In genomic region chr21:29018540-29018939, GRCh38 we compare ENCODE assay signal across 1 cellular context.
TF ChIP-seq lines count a peak whose summit lies in the region.

No MANE protein-coding gene starts in this region.

TF ChIP-seq in H1, 55 proteins besides CTCF, POLR2A, EP300 and RAD21:
- no peak for TF ChIP-seq JUND (IDR thresholded peaks at IDR 0.05; ENCODE audit: low read length)
- no peak for TF ChIP-seq HDAC6 (IDR thresholded peaks at IDR 0.05; ENCODE audit: low read depth, low read length)
- no peak for TF ChIP-seq BCL11A (IDR thresholded peaks at IDR 0.05; ENCODE audit: low read depth in 2 of 2, low read length in 2 of 2)
- no peak for TF ChIP-seq RBBP5 (IDR thresholded peaks at IDR 0.05; ENCODE audit: borderline replicate concordance, low read depth, low read length)
- no peak for TF ChIP-seq POLR2AphosphoS5 (IDR thresholded peaks at IDR 0.05; ENCODE audit: low read depth, low read length)
- no peak for TF ChIP-seq EGR1 (IDR thresholded peaks at IDR 0.05; ENCODE audit: borderline replicate concordance, low read depth, low read length)
- TF ChIP-seq CBX5 (IDR thresholded peaks at IDR 0.05; ENCODE audit: low read depth, low read length): no peak
- no peak for TF ChIP-seq SP2 (IDR thresholded peaks at IDR 0.05; ENCODE audit: low read length)
- no peak for TF ChIP-seq KDM5A (IDR thresholded peaks at IDR 0.05; ENCODE audit: low read length)
- no peak for TF ChIP-seq E2F6 (IDR thresholded peaks at IDR 0.05)
- TF ChIP-seq ZNF274 (IDR thresholded peaks at IDR 0.05; ENCODE audit: borderline replicate concordance, extremely low read depth, low read length): no peak
- no peak for TF ChIP-seq SIX5 (IDR thresholded peaks at IDR 0.05; ENCODE audit: low read depth, low read length)
- TF ChIP-seq NANOG (IDR thresholded peaks at IDR 0.05; ENCODE audit: insufficient read depth, low read depth, low read length, poor library complexity, severe bottlenecking): no peak
- TF ChIP-seq POU5F1 (IDR thresholded peaks at IDR 0.05; ENCODE audit: low read depth, low read length): no peak
- TF ChIP-seq YY1 (IDR thresholded peaks at IDR 0.05; ENCODE audit: low read depth, low read length): no peak
- TF ChIP-seq TAF1 (IDR thresholded peaks at IDR 0.05; ENCODE audit: low read depth, low read length): no peak
- TF ChIP-seq SIRT6 (IDR thresholded peaks at IDR 0.05; ENCODE audit: low read length): no peak
- no peak for TF ChIP-seq CEBPB (IDR thresholded peaks at IDR 0.05; ENCODE audit: low read depth, low read length)
- no peak for TF ChIP-seq RFX5 (IDR thresholded peaks at IDR 0.05; ENCODE audit: borderline replicate concordance, low read depth, low read length)
- TF ChIP-seq EZH2 (IDR thresholded peaks at IDR 0.05; ENCODE audit: low read depth, low read length, severe bottlenecking): no peak
